ENCODE assay signal across 28 cellular contexts in genomic region chr3:120557115-120557514, GRCh38. TPM values are rescaled to one million over a fixed set of nuclear protein-coding genes. Genes with fewer than 3 reads are reported as not detected.
DNase-seq lines count a peak whose midpoint lies in the region; ATAC-seq and TF ChIP-seq lines count a peak whose summit lies in the region.
"Had no signal": no experiment of that assay in that cellular context is flagged by ENCODE, and none has a peak within 500 bp of the region (broad histone marks: within the 10 kb centered on the region; RNA-seq: fewer than 3 reads in every experiment).

No MANE protein-coding gene starts in this region.

- peak overlapping the region; percentile 86 to 92 for H3K27ac ChIP-seq in right atrium auricular region
- peak overlapping the region; percentile 58 to 85 for H3K27ac ChIP-seq in tibial artery
- H3K27ac ChIP-seq in hepatocyte = no peak overlapping the region
- H3K27ac ChIP-seq: GM23248, psoas muscle, SJCRH30, vagina had no signal

- H3K27me3 ChIP-seq in right atrium auricular region (no peaks in the 10 kb centered on the region), tibial artery (no peaks in the 10 kb centered on the region), hepatocyte (no peaks in the 10 kb centered on the region)
- H3K27me3 ChIP-seq: SJCRH30, vagina had no signal

- TF ChIP-seq CTCF in right atrium auricular region (IDR thresholded peaks at IDR 0.05) = no peak
- TF ChIP-seq CTCF in tibial artery (IDR thresholded peaks at IDR 0.05) = no peak
- TF ChIP-seq CTCF in hepatocyte (IDR thresholded peaks at IDR 0.05; ENCODE audit: poor library complexity) = no peak

- peaks cover 12% of the 10 kb centered on the region for H3K36me3 Mint-ChIP-seq in central memory CD8-positive, alpha-beta T cell (ENCODE audit: insufficient read depth)
- H3K36me3 Mint-ChIP-seq in memory B cell = no peaks in the 10 kb centered on the region
- H3K36me3 Mint-ChIP-seq: stimulated activated memory B cell treated with anti-CD40 and anti-IgM and Interleukin-4, amounts not matched to agents 10 μg/mL and 1 μg/mL and 100 μg/mL, for 72 hours had no signal

- H3K27me3 Mint-ChIP-seq in central memory CD8-positive, alpha-beta T cell = peaks cover 8% of the 10 kb centered on the region
- peaks cover 5% of the 10 kb centered on the region for H3K27me3 Mint-ChIP-seq in memory B cell

- no peak overlapping the region for H3K4me3 Mint-ChIP-seq in central memory CD8-positive, alpha-beta T cell
- no peak overlapping the region for H3K4me3 Mint-ChIP-seq in memory B cell
- H3K4me3 Mint-ChIP-seq: activated CD4-positive, alpha-beta T cell treated with anti-CD3 and anti-CD28 coated beads for 36 hours; activated CD8-positive, alpha-beta T cell treated with anti-CD3 and anti-CD28 coated beads for 36 hours; activated T-helper 1 cell treated with anti-CD3 and anti-CD28 coated beads, Interleukin-12 subunit alpha, Interleukin-12 subunit beta, Interleukin-2, Interleukin-4 antibody, amounts not matched to agents 30 ng/mL and 10 ng/mL and 1 ng/mL, durations not matched to agents 14 hours and 24 hours and 36 hours; CD4-positive, alpha-beta T cell; stimulated activated memory B cell treated with anti-CD40 and anti-IgM and Interleukin-4, amounts not matched to agents 10 μg/mL and 1 μg/mL and 100 μg/mL, for 72 hours had no signal

- H3K4me1 ChIP-seq in right atrium auricular region = peaks cover 0 to 86% of the 10 kb centered on the region in 2 donors
- H3K4me1 ChIP-seq in tibial artery = peaks cover 0 to 54% (median 33%) of the 10 kb centered on the region in 4 donors
- peaks cover 11% of the 10 kb centered on the region for H3K4me1 ChIP-seq in hepatocyte (ENCODE audit: insufficient read depth)
- H3K4me1 ChIP-seq: SJCRH30 had no signal

- H3K9me3 ChIP-seq in right atrium auricular region (no peaks in the 10 kb centered on the region), tibial artery (no peaks in the 10 kb centered on the region), hepatocyte (ENCODE audit: low read depth) (no peaks in the 10 kb centered on the region)
- H3K9me3 ChIP-seq: psoas muscle, SJCRH30, vagina had no signal

- H2AFZ ChIP-seq in hepatocyte = no peak overlapping the region
- H2AFZ ChIP-seq: GM23248 had no signal

- no peak overlapping the region for H3K4me3 ChIP-seq in right atrium auricular region
- H3K4me3 ChIP-seq in tibial artery = no peak overlapping the region
- no peak overlapping the region for H3K4me3 ChIP-seq in hepatocyte
- H3K4me3 ChIP-seq: GM23248, psoas muscle, SJCRH30, vagina had no signal

- H3K9me2 ChIP-seq in hepatocyte (replicated peaks; ENCODE audit: insufficient read depth) = no peaks in the 10 kb centered on the region

- H3K9me3 Mint-ChIP-seq in central memory CD8-positive, alpha-beta T cell = no peaks in the 10 kb centered on the region
- H3K9me3 Mint-ChIP-seq in memory B cell = no peaks in the 10 kb centered on the region
- H3K9me3 Mint-ChIP-seq: activated CD8-positive, alpha-beta T cell treated with anti-CD3 and anti-CD28 coated beads for 36 hours; activated T-helper 1 cell treated with anti-CD3 and anti-CD28 coated beads, Interleukin-12 subunit alpha, Interleukin-12 subunit beta, Interleukin-2, Interleukin-4 antibody, amounts not matched to agents 30 ng/mL and 10 ng/mL and 1 ng/mL, durations not matched to agents 14 hours and 24 hours and 36 hours; CD4-positive, alpha-beta T cell; stimulated activated memory B cell treated with anti-CD40 and anti-IgM and Interleukin-4, amounts not matched to agents 10 μg/mL and 1 μg/mL and 100 μg/mL, for 72 hours had no signal

- no peaks in the 10 kb centered on the region for H4K20me1 ChIP-seq in hepatocyte (ENCODE audit: insufficient read depth, poor library complexity, severe bottlenecking)

- ATAC-seq in left ventricle myocardium superior = no peak
- no peak for ATAC-seq in central memory CD8-positive, alpha-beta T cell (replicated peaks; ENCODE audit: extremely low read depth, poor library complexity, severe bottlenecking)
- no peak for ATAC-seq in memory B cell (ENCODE audit: low read depth)
- ATAC-seq: activated CD4-positive, alpha-beta T cell treated with anti-CD3 and anti-CD28 coated beads for 36 hours; activated CD8-positive, alpha-beta T cell treated with anti-CD3 and anti-CD28 coated beads for 36 hours; psoas muscle; stimulated activated memory B cell treated with anti-CD40 and anti-IgM and Interleukin-4, amounts not matched to agents 10 μg/mL and 1 μg/mL and 100 μg/mL, for 72 hours had no signal

- H3K4me2 ChIP-seq in hepatocyte = no peak overlapping the region

- intact Hi-C loops in left ventricle myocardium superior (cut with micrococcal nuclease) (no loop called here), tibial artery (cut with DNase I; ENCODE audit: low total_unique reads) (loop anchor here (5.0 kb wide), 2 partner anchors 135 to 315 kb away; no protein-coding TSS in a partner anchor)

- DNase-seq in right atrium auricular region (ENCODE audit: low spot score) = no peak
- DNase-seq in left ventricle myocardium superior = no peak
- no peak for DNase-seq in central memory CD8-positive, alpha-beta T cell (ENCODE audit: low spot score in 2 of 2)
- no peak for DNase-seq in memory B cell (ENCODE audit: low spot score in 2 of 2)
- no peak for DNase-seq in tibial artery
- no peak for DNase-seq in hepatocyte (ENCODE audit: low spot score)
- no peak for DNase-seq in stimulated activated CD4-positive, alpha-beta T cell treated with anti-CD3 and anti-CD28 coated beads, Interleukin-2, amount 100 ng/mL, for 24 hours
- DNase-seq in GOT3 (lab: John Stamatoyannopoulos, UW) = no peak
- DNase-seq: activated CD4-positive, alpha-beta T cell treated with anti-CD3 and anti-CD28 coated beads for 36 hours; activated CD8-positive, alpha-beta memory T cell treated with anti-CD3 and anti-CD28 coated beads, Interleukin-2, amount 50 U/mL, for 48 hours; activated CD8-positive, alpha-beta T cell treated with anti-CD3 and anti-CD28 coated beads for 36 hours; activated naive CD4-positive, alpha-beta T cell treated with Interleukin-2 at 50 U/mL for 16 hours; AML-193; CD4-positive, alpha-beta T cell; effector CD4-positive, alpha-beta T cell; GM23248; hippocampal formation; NCI-H1092 treated with DMSO at 0.1 percent for 48 hours; NCI-H1694 treated with DMSO at 0.1 percent for 48 hours; NCI-H82; nucleus accumbens; psoas muscle; SJCRH30; SW 1271; T-helper 9 cell had no signal

- H3K79me2 ChIP-seq in hepatocyte = no peaks in the 10 kb centered on the region

- H3K36me3 ChIP-seq in right atrium auricular region (no peaks in the 10 kb centered on the region), tibial artery (no peaks in the 10 kb centered on the region), hepatocyte (replicated peaks; ENCODE audit: insufficient read depth, low read depth) (no peaks in the 10 kb centered on the region)
- H3K36me3 ChIP-seq: SJCRH30, vagina had no signal

- H3K27ac Mint-ChIP-seq in central memory CD8-positive, alpha-beta T cell (ENCODE audit: low read depth) = peak overlapping the region; percentile 22
- peak overlapping the region; percentile 96 for H3K27ac Mint-ChIP-seq in memory B cell
- H3K27ac Mint-ChIP-seq: activated CD4-positive, alpha-beta T cell treated with anti-CD3 and anti-CD28 coated beads for 36 hours; activated CD8-positive, alpha-beta T cell treated with anti-CD3 and anti-CD28 coated beads for 36 hours; activated T-helper 1 cell treated with anti-CD3 and anti-CD28 coated beads, Interleukin-12 subunit alpha, Interleukin-12 subunit beta, Interleukin-2, Interleukin-4 antibody, amounts not matched to agents 30 ng/mL and 10 ng/mL and 1 ng/mL, durations not matched to agents 14 hours and 24 hours and 36 hours; CD4-positive, alpha-beta T cell had no signal

- peaks cover 13% of the 10 kb centered on the region for H3K4me1 Mint-ChIP-seq in central memory CD8-positive, alpha-beta T cell
- peaks cover 14% of the 10 kb centered on the region for H3K4me1 Mint-ChIP-seq in memory B cell

RNA-seq across cellular contexts. Expression of gene NDUFB4, which starts 39.0 kb away (rescaled TPM):
- total RNA-seq in right atrium auricular region = 100 to 1,000 TPM; 244 to 274 TPM
- 645 TPM for total RNA-seq in left ventricle myocardium superior
- total RNA-seq in hepatocyte = 101 and 114 TPM in 2 replicates
- 290 and 318 TPM in 2 replicates for polyA plus RNA-seq in hepatocyte
